In genomic region chr19:11142528-11143171, GRCh38 we compare ENCODE assay signal across 8 cellular contexts. TPM values are rescaled to one million over a fixed set of nuclear protein-coding genes. Genes with fewer than 3 reads are reported as not detected.
A peak's percentile ranks its signal among the peaks of the same experiment; 100 is the strongest.
DNase-seq lines count a peak whose midpoint lies in the region; ATAC-seq and TF ChIP-seq lines count a peak whose summit lies in the region.

No MANE protein-coding gene starts in this region.

- in situ Hi-C loops in astrocyte of the spinal cord (cut with HindIII; ENCODE audit: low sequenced_read_pairs): no loop called here

- POLR2A ChIA-PET in A673 (lab: Charles Lee; ENCODE audit: low non-redundant PET): no interaction called here

- ATAC-seq in HG02973 (IDR thresholded peaks at IDR 0.05; ENCODE audit: unreplicated experiment): no peak

- TF ChIP-seq CTCF in A673 (conservative IDR thresholded peaks at IDR 0.05; ENCODE audit: low read depth, low read length) (no peak), astrocyte of the spinal cord (IDR thresholded peaks at IDR 0.05; ENCODE audit: low read depth, low read length) (no peak), GM20000 (IDR thresholded peaks at IDR 0.05; ENCODE audit: extremely low read depth, missing control alignments) (no peak)

- H3K9me3 ChIP-seq in A673 (ENCODE audit: low read depth, low read length, poor library complexity, severe bottlenecking): no peaks in the 10 kb centered on the region
- no peaks in the 10 kb centered on the region for H3K9me3 ChIP-seq in HUES48 (ENCODE audit: control insufficient read depth, insufficient read depth, low read length)
- H3K9me3 ChIP-seq in skeletal muscle satellite cell (replicated peaks; ENCODE audit: low read length): no peaks in the 10 kb centered on the region

- H3K36me3 ChIP-seq in A673 (ENCODE audit: insufficient read depth, low read length, poor library complexity, severe bottlenecking) (peaks cover 24% of the 10 kb centered on the region), HUES48 (ENCODE audit: control insufficient read depth, insufficient read depth, low read length) (peaks cover 22% of the 10 kb centered on the region), skeletal muscle satellite cell (ENCODE audit: insufficient read depth, low read length) (peaks cover 18% of the 10 kb centered on the region)

- DNase-seq in A673 (ENCODE audit: low spot score): peak; percentile 62
- peak; percentile 96 for DNase-seq in astrocyte of the spinal cord (ENCODE audit: low read depth, low spot score)
- DNase-seq in iPS DF 19.7 (ENCODE audit: low read depth, low spot score): peak; percentile 40
- DNase-seq in GM20000 (ENCODE audit: low spot score): no peak
- DNase-seq in inferior parietal cortex (ENCODE audit: extremely low spot score): no peak

- intact Hi-C loops in A673 (cut with micrococcal nuclease; ENCODE audit: unreplicated experiment): no loop called here

- H3K9ac ChIP-seq in HUES48 (ENCODE audit: low read depth, low read length) (no peak overlapping the region), skeletal muscle satellite cell (ENCODE audit: low read depth, low read length) (peak overlapping the region; percentile 91)

- CTCF ChIA-PET in A673 (lab: Charles Lee): interaction anchor here (0.6 kb wide), 1 partner anchor 279 kb away, joined by 3 read pairs; no protein-coding TSS in a partner anchor

- no peaks in the 10 kb centered on the region for H3K27me3 ChIP-seq in A673 (replicated peaks; ENCODE audit: insufficient read depth, low read depth, low read length, poor library complexity)
- H3K27me3 ChIP-seq in HUES48 (ENCODE audit: control insufficient read depth, insufficient read depth, low read length): no peaks in the 10 kb centered on the region
- no peaks in the 10 kb centered on the region for H3K27me3 ChIP-seq in skeletal muscle satellite cell (ENCODE audit: control insufficient read depth, insufficient read depth, low read length)

- peak overlapping the region; percentile 75 for H3K4me2 ChIP-seq in skeletal muscle satellite cell (ENCODE audit: low read length)

- BruUV-seq in A673 (replicated peaks; lab: Mats Ljungman, UMichigan): no TSS peak

- H3K4me1 ChIP-seq in A673 (ENCODE audit: insufficient read depth, low read length, poor library complexity, severe bottlenecking) (peaks cover 60% of the 10 kb centered on the region), HUES48 (ENCODE audit: control insufficient read depth, insufficient read depth, low read length) (peaks cover 19% of the 10 kb centered on the region), skeletal muscle satellite cell (ENCODE audit: control insufficient read depth, insufficient read depth, low read length) (peaks cover 65% of the 10 kb centered on the region)

- H3K27ac ChIP-seq in A673 (ENCODE audit: low read depth, low read length, poor library complexity, severe bottlenecking): peak overlapping the region; percentile 92
- peak overlapping the region; percentile 98 for H3K27ac ChIP-seq in HUES48 (ENCODE audit: low read depth, low read length)

- peak overlapping the region; percentile 23 for H3K4me3 ChIP-seq in A673 (ENCODE audit: low read depth, low read length, poor library complexity, severe bottlenecking)
- no peak overlapping the region for H3K4me3 ChIP-seq in HUES48 (ENCODE audit: low read depth, low read length)
- H3K4me3 ChIP-seq in astrocyte of the spinal cord (ENCODE audit: low read depth, low read length): no peak overlapping the region
- H3K4me3 ChIP-seq in skeletal muscle satellite cell (ENCODE audit: low read length): peak overlapping the region; percentile 55

RNA-seq across cellular contexts. Expression of gene SPC24, which starts 12.9 kb away (rescaled TPM):
- total RNA-seq in A673 (2021): 97.6 and 107 TPM in 2 replicates
- total RNA-seq in skeletal muscle satellite cell (2012; rRNA removed): 45.7 and 54.5 TPM in 2 replicates

RNA-seq across cellular contexts. Expression of gene LDLR, which starts 53.4 kb away (rescaled TPM):
- 162 and 175 TPM in 2 replicates for total RNA-seq in A673 (2021)
- total RNA-seq in skeletal muscle satellite cell (2012; rRNA removed): 85.8 and 177 TPM in 2 replicates

RNA-seq across cellular contexts. Expression of gene KANK2, which starts 54.7 kb away (rescaled TPM):
- 85.8 and 90.9 TPM in 2 replicates for total RNA-seq in A673 (2021)
- total RNA-seq in skeletal muscle satellite cell (2012; rRNA removed): 266 and 301 TPM in 2 replicates

Comparison
In these comparisons a context has a peak if more than half of its experiments do, and no peak if none do; other contexts are left out.
1. DNase-seq: peak in A673 (single experiment), astrocyte of the spinal cord (single experiment) and iPS DF 19.7 (single experiment); none in GM20000 (single experiment) and inferior parietal cortex (single experiment).
2. H3K4me3 ChIP-seq: peak in A673 (single experiment) and skeletal muscle satellite cell (single experiment); none in HUES48 (single experiment) and astrocyte of the spinal cord (single experiment).